9 cellular contexts compared by ENCODE assay signal in genomic region chr10:71812016-71812912, GRCh38. TPM values are rescaled to one million over a fixed set of nuclear protein-coding genes. Genes with fewer than 3 reads are reported as not detected.
DNase-seq lines count a peak whose midpoint lies in the region; ATAC-seq, FAIRE-seq and TF ChIP-seq lines count a peak whose summit lies in the region.
"Had no signal": no experiment of that assay in that cellular context is flagged by ENCODE, and none has a peak within 500 bp of the region (broad histone marks: within the 10 kb centered on the region; RNA-seq: fewer than 3 reads in every experiment).

No MANE protein-coding gene starts in this region.

- H4K91ac ChIP-seq in trophoblast cell (ENCODE audit: low read depth, low read length) = no peak overlapping the region

- H3K9me3 Mint-ChIP-seq in activated T-helper 17 cell treated with anti-CD3 and anti-CD28 coated beads, Interleukin-2, amount 50 U/mL, for 72 hours = no peaks in the 10 kb centered on the region

- H2AK5ac ChIP-seq in trophoblast cell (ENCODE audit: low read length) = no peak overlapping the region

- ATAC-seq in HG03135 (IDR thresholded peaks at IDR 0.05; ENCODE audit: unreplicated experiment) = peak; percentile 70
- ATAC-seq in activated T-helper 17 cell treated with anti-CD3 and anti-CD28 coated beads, Interleukin-2, amount 50 U/mL, for 72 hours (replicated peaks) = peak; percentile 91
- peak; percentile 88 for ATAC-seq in upper lobe of right lung
- no peak for ATAC-seq in GM18511 (IDR thresholded peaks at IDR 0.05; ENCODE audit: unreplicated experiment)

- peak; percentile 87 for DNase-seq in GM10248 (ENCODE audit: extremely low spot score)
- DNase-seq in RPMI7951 (ENCODE audit: low read depth) = peak; percentile 31
- peak; percentile 74 to 81 for DNase-seq in frontal cortex (ENCODE audit: low spot score in 2 of 2)
- DNase-seq in trophoblast cell = peak; percentile 56
- DNase-seq in upper lobe of right lung = peak; percentile 86

- H3K4me2 ChIP-seq in trophoblast cell (ENCODE audit: low read length) = no peak overlapping the region

- no peak overlapping the region for H2BK5ac ChIP-seq in trophoblast cell (ENCODE audit: low read depth, low read length, poor library complexity)

- H3K27ac Mint-ChIP-seq in activated T-helper 17 cell treated with anti-CD3 and anti-CD28 coated beads, Interleukin-2, amount 50 U/mL, for 72 hours = no peak overlapping the region

- H3K79me1 ChIP-seq in trophoblast cell (ENCODE audit: low read length) = no peaks in the 10 kb centered on the region

- H3K9ac ChIP-seq in trophoblast cell (ENCODE audit: low read length) = no peak overlapping the region

- H3K27ac ChIP-seq in trophoblast cell (ENCODE audit: low read depth, low read length) = no peak overlapping the region
- H3K27ac ChIP-seq in upper lobe of right lung = no peak overlapping the region
- H3K27ac ChIP-seq: epithelial cell of prostate had no signal

- TF ChIP-seq CTCF in GM10248 (IDR thresholded peaks at IDR 0.05; ENCODE audit: control extremely low read depth, extremely low read depth, low read depth, missing control alignments) = peak; percentile 92
- TF ChIP-seq CTCF in upper lobe of right lung (IDR thresholded peaks at IDR 0.05) = peak; percentile 93

- no peak for FAIRE-seq in frontal cortex (lab: Jason Lieb, UNC)

- H3K4me1 ChIP-seq in trophoblast cell (ENCODE audit: control insufficient read depth in 1 of 2, insufficient read depth in 2 of 2, low read length in 2 of 2) = no peaks in the 10 kb centered on the region
- H3K4me1 ChIP-seq in upper lobe of right lung = no peaks in the 10 kb centered on the region

- H3K4me3 Mint-ChIP-seq in activated T-helper 17 cell treated with anti-CD3 and anti-CD28 coated beads, Interleukin-2, amount 50 U/mL, for 72 hours = no peak overlapping the region

- H3K23ac ChIP-seq in trophoblast cell (ENCODE audit: low read length) = no peak overlapping the region

- H3K4me3 ChIP-seq in trophoblast cell (ENCODE audit: low read depth, low read length) (no peak overlapping the region), upper lobe of right lung (no peak overlapping the region)

- H2AFZ ChIP-seq in trophoblast cell (ENCODE audit: insufficient read depth, low read length, poor library complexity) = no peak overlapping the region

- no peak overlapping the region for H3K14ac ChIP-seq in trophoblast cell (ENCODE audit: low read length)

- no peaks in the 10 kb centered on the region for H3K27me3 Mint-ChIP-seq in activated T-helper 17 cell treated with anti-CD3 and anti-CD28 coated beads, Interleukin-2, amount 50 U/mL, for 72 hours

- intact Hi-C loops in upper lobe of right lung (cut with DNase I) = loop anchor here (10.0 kb wide), 1 partner anchor 427 kb away; no protein-coding TSS in a partner anchor

- no peaks in the 10 kb centered on the region for H3K4me1 Mint-ChIP-seq in activated T-helper 17 cell treated with anti-CD3 and anti-CD28 coated beads, Interleukin-2, amount 50 U/mL, for 72 hours

- H3K36me3 Mint-ChIP-seq in activated T-helper 17 cell treated with anti-CD3 and anti-CD28 coated beads, Interleukin-2, amount 50 U/mL, for 72 hours (ENCODE audit: low read depth) = peaks cover 24% of the 10 kb centered on the region

- no peak overlapping the region for H2BK120ac ChIP-seq in trophoblast cell (ENCODE audit: insufficient read depth, low read length, poor library complexity)

- H3K9me3 ChIP-seq in trophoblast cell (ENCODE audit: insufficient read depth, low read depth, low read length) (no peaks in the 10 kb centered on the region), upper lobe of right lung (no peaks in the 10 kb centered on the region)

- H3K36me3 ChIP-seq in trophoblast cell (ENCODE audit: control insufficient read depth in 1 of 2, insufficient read depth in 2 of 2, low read length in 2 of 2) (peaks cover 29 to 33% of the 10 kb centered on the region in 2 experiments), upper lobe of right lung (peaks cover 22% of the 10 kb centered on the region)

- no peak overlapping the region for H4K12ac ChIP-seq in trophoblast cell (ENCODE audit: low read depth, low read length)

- no peaks in the 10 kb centered on the region for H3K27me3 ChIP-seq in trophoblast cell (ENCODE audit: insufficient read depth, low read length)
- no peaks in the 10 kb centered on the region for H3K27me3 ChIP-seq in upper lobe of right lung

- WGBS in trophoblast cell (ENCODE audit: extremely low coverage, insufficient coverage, insufficient read length) = no CpG with 5 or more reads among the region's 22 CpGs

- no peak overlapping the region for H4K8ac ChIP-seq in trophoblast cell (ENCODE audit: low read depth, low read length)

- H2BK12ac ChIP-seq in trophoblast cell (ENCODE audit: low read length) = no peak overlapping the region

- H3K79me2 ChIP-seq in trophoblast cell (ENCODE audit: control insufficient read depth, insufficient read depth, low read length, poor library complexity) = no peaks in the 10 kb centered on the region

- no peak overlapping the region for H3K18ac ChIP-seq in trophoblast cell (ENCODE audit: low read length)

- CTCF ChIA-PET in GM10248 (lab: Yijun Ruan, JAX) = interaction anchor here (0.8 to 5.1 kb wide), 42 partner anchors 9 to 510 kb away, joined by 3 to 34 read pairs (median 4); partner anchors contain the start of genes SLC29A3 and VSIR

- POLR2A ChIA-PET in GM10248 (lab: Yijun Ruan, JAX) = no interaction called here

- no peak overlapping the region for H3K4ac ChIP-seq in trophoblast cell (ENCODE audit: low read depth, low read length)

RNA-seq across cellular contexts. Expression of gene PSAP, which starts 38.8 kb away (rescaled TPM):
- total RNA-seq in RPMI7951 (2014; rRNA removed; shearing (Covaris generic)) = 304 and 324 TPM in 2 replicates
- 100 to 1,000 TPM; 121 to 153 TPM for total RNA-seq in activated T-helper 17 cell treated with anti-CD3 and anti-CD28 coated beads, Interleukin-2, amount 50 U/mL, for 72 hours
- total RNA-seq in frontal cortex = 482 TPM
- polyA plus RNA-seq in trophoblast cell (2013) = 532 and 555 TPM in 2 replicates
- total RNA-seq in upper lobe of right lung = 1,464 TPM

RNA-seq across cellular contexts. Expression of gene VSIR, which starts 38.9 kb away (rescaled TPM):
- 1.6 and 1.7 TPM in 2 replicates for total RNA-seq in RPMI7951 (2014; rRNA removed; shearing (Covaris generic))
- total RNA-seq in activated T-helper 17 cell treated with anti-CD3 and anti-CD28 coated beads, Interleukin-2, amount 50 U/mL, for 72 hours = 100 to 1,000 TPM in 1 of 2 donors, 10 to 100 TPM in 1; 27.9 to 125 TPM
- total RNA-seq in frontal cortex (2.0 TPM), upper lobe of right lung (128 TPM)
- 38.2 and 43.6 TPM in 2 replicates for polyA plus RNA-seq in trophoblast cell (2013)

Comparison
In these comparisons a context has a peak if more than half of its experiments do, and no peak if none do; other contexts are left out.
1. DNase-seq: peak in every context shown above with its lines; median percentile 87 in GM10248; 86 in upper lobe of right lung; 78 in frontal cortex; 56 in trophoblast cell; 31 in RPMI7951.